8 cellular contexts compared by ENCODE assay signal in the genomic region with DNA sequence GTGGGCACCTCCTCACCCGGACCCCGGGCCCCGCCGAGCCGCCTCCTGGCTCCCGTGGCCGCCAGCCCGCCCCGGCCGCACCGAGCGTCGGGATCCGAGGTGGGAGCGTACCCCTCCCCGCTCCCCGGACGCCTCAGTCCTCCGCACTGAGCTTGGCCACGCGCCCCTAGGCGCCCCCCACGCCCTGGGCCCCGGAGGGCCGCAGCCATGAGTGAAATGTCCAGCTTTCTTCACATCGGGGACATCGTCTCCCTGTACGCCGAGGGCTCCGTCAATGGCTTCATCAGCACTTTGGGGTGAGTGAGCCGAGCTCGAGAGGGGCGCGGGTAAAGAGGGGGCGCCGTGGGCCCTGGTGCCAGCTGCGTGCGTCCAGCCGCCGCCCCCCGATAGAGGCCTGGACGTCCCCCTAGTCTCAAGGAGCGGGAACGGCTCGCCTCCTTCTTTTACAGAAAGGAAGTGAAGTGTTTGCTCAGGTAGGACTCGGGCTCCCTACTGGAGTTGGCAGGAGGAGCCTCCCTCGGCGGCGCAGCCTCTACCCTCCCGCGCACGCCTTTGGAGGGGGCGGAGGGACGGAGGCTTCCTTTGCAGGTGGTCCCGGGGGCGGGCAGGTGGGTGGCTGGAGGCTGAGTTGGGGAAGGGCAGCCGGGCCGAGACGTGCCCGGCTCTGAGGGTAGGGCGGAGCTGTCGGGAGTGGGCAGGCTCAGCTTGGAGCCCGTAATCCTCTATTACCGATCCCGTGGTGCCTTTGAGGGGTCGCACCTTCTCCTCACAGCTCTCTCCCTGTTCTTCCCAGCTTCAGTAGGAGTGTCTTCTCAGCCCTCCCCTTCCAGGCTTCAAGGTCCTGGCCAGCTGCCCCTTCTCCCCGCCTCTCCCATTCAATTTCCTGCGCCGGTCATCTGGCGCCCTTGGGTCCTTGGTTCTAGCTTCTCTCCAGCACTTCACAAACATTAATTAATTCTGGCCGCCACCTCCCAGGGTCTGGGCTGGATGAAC. TPM values are rescaled to one million over a fixed set of nuclear protein-coding genes. Genes with fewer than 3 reads are reported as not detected.
DNase-seq lines count a peak whose midpoint lies in the region; ATAC-seq, FAIRE-seq and TF ChIP-seq lines count a peak whose summit lies in the region.

No MANE protein-coding gene starts in this region.

- H3K9ac ChIP-seq in GM12878 (ENCODE audit: control insufficient read depth, insufficient read depth, low read length) = peak overlapping the region; percentile 96
- peak overlapping the region; percentile 65 to 73 for H3K9ac ChIP-seq in kidney (ENCODE audit: low read length in 2 of 2)

- H3K27ac ChIP-seq in RWPE2 (ENCODE audit: poor library complexity, severe bottlenecking) (peak overlapping the region; percentile 96), GM12878 (ENCODE audit: control insufficient read depth, insufficient read depth) (peak overlapping the region; percentile 88), kidney (ENCODE audit: low read depth in 2 of 2, low read length in 2 of 2) (peak overlapping the region; percentile 69 to 80)

- TF ChIP-seq POLR2A in GM18951 (IDR thresholded peaks at IDR 0.05; ENCODE audit: extremely low read depth, insufficient read depth, insufficient read length) = peak; percentile 64
- peak; percentile 72 for TF ChIP-seq POLR2A in GM12878 (IDR thresholded peaks at IDR 0.05; ENCODE audit: low read depth, low read length)

- H3K79me2 ChIP-seq in GM12878 (ENCODE audit: control insufficient read depth, insufficient read depth, low read length) = peaks cover 45% of the 10 kb centered on the region

- H3K36me3 ChIP-seq in RWPE2 (ENCODE audit: low read depth) = peaks cover 41% of the 10 kb centered on the region
- peaks cover 0 to 2% of the 10 kb centered on the region in 2 experiments; a peak in 2 of 4 replicates for H3K36me3 ChIP-seq in GM12878 (ENCODE audit: control insufficient read depth in 2 of 2, insufficient read depth in 2 of 2, low read length in 1 of 2)
- H3K36me3 ChIP-seq in kidney (ENCODE audit: control insufficient read depth in 1 of 2, insufficient read depth in 2 of 2, low read length in 2 of 2) = no peaks in the 10 kb centered on the region

- peaks cover 13% of the 10 kb centered on the region for H3K4me1 ChIP-seq in RWPE2 (ENCODE audit: insufficient read depth, poor library complexity, severe bottlenecking)
- peaks cover 14% of the 10 kb centered on the region for H3K4me1 ChIP-seq in GM12878 (ENCODE audit: control insufficient read depth, insufficient read depth, low read length)
- peaks cover 2 to 12% of the 10 kb centered on the region in 2 donors for H3K4me1 ChIP-seq in kidney (ENCODE audit: control insufficient read depth in 1 of 2, insufficient read depth in 1 of 2, low read depth in 1 of 2, low read length in 2 of 2)

- FAIRE-seq in GM12878 (lab: Jason Lieb, UNC) = no peak
- no peak for FAIRE-seq in kidney (lab: Jason Lieb, UNC)

- 2% methylated on average over 62 of the region's 71 CpGs for WGBS in GM12878 (ENCODE audit: insufficient coverage, insufficient replicate concordance, low lambda C conversion rate, missing lambda C conversion rate)

- CTCF ChIA-PET in GM12878 (lab: Yijun Ruan, JAX) = interaction anchor here (0.5 to 6.0 kb wide), 13 partner anchors 11 to 405 kb away, joined by 3 to 31 read pairs (median 3); a partner anchor contains a TSS

- SMC1A ChIA-PET in GM12878 (lab: Charles Lee; ENCODE audit: uncharacterized antibody, unreplicated experiment) = interaction anchor here (0.6 to 4.9 kb wide), 8 partner anchors 9 to 705 kb away, joined by 3 to 20 read pairs (median 4); no protein-coding TSS in a partner anchor

- RAD21 ChIA-PET in GM12878 (lab: Charles Lee; ENCODE audit: unreplicated experiment) = interaction anchor here (0.7 to 3.1 kb wide), 14 partner anchors 10 to 304 kb away, joined by 3 to 19 read pairs (median 5); a partner anchor contains a TSS

- TF ChIP-seq RAD21 in GM12878 (IDR thresholded peaks at IDR 0.05; ENCODE audit: insufficient read depth, low read depth, low read length) = no peak

- intact Hi-C loops in GM12878 (cut with micrococcal nuclease; ENCODE audit: unreplicated experiment) = no loop called here
- intact Hi-C loops in kidney (cut with DNase I) = no loop called here

- no peaks in the 10 kb centered on the region for H4K20me1 ChIP-seq in GM12878 (ENCODE audit: control insufficient read depth, insufficient read depth)

- H3K4me2 ChIP-seq in GM12878 (ENCODE audit: control insufficient read depth, insufficient read depth) = peak overlapping the region; percentile 81

- ATAC-seq in HG03378 (IDR thresholded peaks at IDR 0.05; ENCODE audit: unreplicated experiment) (peak; percentile 17), RWPE2 (ENCODE audit: low read depth) (peak; percentile 37), GM12878 (peak; percentile 52), GM19452 (IDR thresholded peaks at IDR 0.05; ENCODE audit: unreplicated experiment) (no peak)

- DNase-seq in ACHN (peak; percentile 52), RWPE2 (ENCODE audit: low spot score) (no peak), GM12878 (ENCODE audit: low read depth, low spot score) (no peak), kidney (peak; percentile 88)
- peak in 2 of 3 donors; percentile 13 to 27 for DNase-seq in stimulated activated CD4-positive, alpha-beta T cell treated with anti-CD3 and anti-CD28 coated beads, TNF-alpha, amount 100 ng/mL, for 48 hours (ENCODE audit: low read depth in 3 of 3)

- BruUV-seq in GM12878 (replicated peaks; lab: Mats Ljungman, UMichigan) = no TSS peak

- no peak for TF ChIP-seq EP300 in GM12878 (IDR thresholded peaks at IDR 0.05; ENCODE audit: borderline replicate concordance in 1 of 2, control insufficient read depth in 1 of 2, low read depth in 2 of 2, low read length in 2 of 2)

- peak overlapping the region; percentile 78 for H2AFZ ChIP-seq in GM12878 (ENCODE audit: control insufficient read depth, low read depth, low read length)

- H3K27me3 ChIP-seq in RWPE2 (ENCODE audit: insufficient read depth, poor library complexity, severe bottlenecking) (no peaks in the 10 kb centered on the region), GM12878 (replicated peaks in 1 of 2; ENCODE audit: control insufficient read depth in 2 of 2, insufficient read depth in 2 of 2, low read length in 1 of 2) (no peaks in the 10 kb centered on the region)

- H3K4me3 ChIP-seq in RWPE2 (ENCODE audit: severe bottlenecking) (peak overlapping the region; percentile 98), GM12878 (peak overlapping the region; percentile 86), kidney (ENCODE audit: low read length in 2 of 2) (peak overlapping the region; percentile 56 to 63)

- POLR2A ChIA-PET in GM12878 (lab: Charles Lee) = interaction anchor here (0.5 to 2.2 kb wide), 18 partner anchors 9 to 90 kb away, joined by 3 to 11 read pairs (median 4); a partner anchor contains a TSS

- in situ Hi-C loops in ACHN (cut with HindIII; ENCODE audit: low pct_ligation_motif_present, low pct_unique_long_range_greater_than_20kb, low sequenced_read_pairs) (no loop called here), GM18951 (cut with MboI; ENCODE audit: low sequenced_read_pairs, unreplicated experiment) (no loop called here), GM12878 (cut with MboI) (no loop called here)

- no peaks in the 10 kb centered on the region for H3K9me3 ChIP-seq in RWPE2 (ENCODE audit: severe bottlenecking)
- H3K9me3 ChIP-seq in GM12878 (replicated peaks; ENCODE audit: control insufficient read depth, insufficient read depth, low read length) = no peaks in the 10 kb centered on the region
- H3K9me3 ChIP-seq in kidney (ENCODE audit: control insufficient read depth in 1 of 2, low read length in 2 of 2) = no peaks in the 10 kb centered on the region

- TF ChIP-seq CTCF in RWPE2 (IDR thresholded peaks at IDR 0.05; ENCODE audit: poor library complexity, severe bottlenecking) = no peak
- TF ChIP-seq CTCF in GM12878 (IDR thresholded peaks at IDR 0.05 in 2 of 3, conservative IDR thresholded peaks at IDR 0.05 in 1 of 3; ENCODE audit: control insufficient read depth in 2 of 3, extremely low read depth in 1 of 3, insufficient read depth in 1 of 3, low read depth in 3 of 3, low read length in 3 of 3) = no peak
- no peak for TF ChIP-seq CTCF in kidney (IDR thresholded peaks at IDR 0.05; ENCODE audit: borderline replicate concordance, extremely low read depth, insufficient read depth)

RNA-seq across cellular contexts. Expression of a gene that starts 0.6 kb away (rescaled TPM):
- total RNA-seq in GM12878 (2013; cell fraction: nucleolus; rRNA removed) = 77.4 and 90.2 TPM in 2 replicates
- 12.7 and 15.4 TPM in 2 replicates for total RNA-seq in GM12878 (2014; rRNA removed)
- 7.6 and 8.3 TPM in 2 replicates for total RNA-seq in GM12878 (2014; rRNA removed; fragmentation: Illumina TruSeq; extraction: Trizol)
- 30.3 and 34.0 TPM in 2 replicates for total RNA-seq in GM12878 (2021)
- polyA plus RNA-seq in GM12878 (2011; ENCODE audit: low read depth) = 7.4 TPM
- polyA plus RNA-seq in GM12878 (2011; rRNA removed) = 7.2 and 15.6 TPM in 2 replicates
- 16.7 and 18.8 TPM in 2 replicates for polyA plus RNA-seq in GM12878 (2011; cell fraction: cytosol; rRNA removed)
- polyA plus RNA-seq in GM12878 (2011; cell fraction: nucleus; rRNA removed) = 202 and 205 TPM in 2 replicates
- polyA plus RNA-seq in GM12878 (2012) = 13.1 and 19.2 TPM in 2 replicates
- 6.7 and 14.6 TPM in 2 replicates for polyA plus RNA-seq in GM12878 (2014; fragmentation: Illumina TruSeq; extraction: Trizol)
- polyA plus RNA-seq in GM12878 (2014; fragmentation: Nextera tagmentation; extraction: Ambion mirVana) = under 1 TPM; 0.32 to 0.44 TPM
- 23.0 and 27.0 TPM in 2 replicates for polyA plus RNA-seq in GM12878 (2014; rRNA removed)
- 1 to 10 TPM; 8.9 to 9.1 TPM for polyA plus RNA-seq in GM12878 (2016; fragmentation: Nextera tagmentation; extraction: Ambion mirVana)
- polyA minus RNA-seq in GM12878 (2011; rRNA and poly(A)+ RNA removed) = 27.9 and 34.0 TPM in 2 replicates
- polyA minus RNA-seq in GM12878 (2011; cell fraction: cytosol; rRNA and poly(A)+ RNA removed) = 12.8 and 14.2 TPM in 2 replicates
- 43.2 and 61.9 TPM in 2 replicates for polyA minus RNA-seq in GM12878 (2011; cell fraction: nucleus; rRNA and poly(A)+ RNA removed)
- 86.3 TPM for total RNA-seq in kidney
- 4.2 TPM for polyA plus RNA-seq in kidney (ENCODE audit: insufficient read depth, low read depth, low replicate concordance)

RNA-seq across cellular contexts. Expression of a gene that starts 41.6 kb away (rescaled TPM):
- total RNA-seq in GM12878 (2013; cell fraction: nucleolus; rRNA removed) = 12.7 and 16.3 TPM in 2 replicates
- total RNA-seq in GM12878 (2014; rRNA removed) (9.3 and 9.4 TPM in 2 replicates), GM12878 (2014; rRNA removed; fragmentation: Illumina TruSeq; extraction: Trizol) (23.9 and 26.6 TPM in 2 replicates), GM12878 (2021) (36.7 and 37.6 TPM in 2 replicates), kidney (22.3 TPM)
- 13.2 TPM for polyA plus RNA-seq in GM12878 (2011; ENCODE audit: low read depth)
- polyA plus RNA-seq in GM12878 (2011; rRNA removed) (18.1 and 31.0 TPM in 2 replicates), GM12878 (2014; fragmentation: Illumina TruSeq; extraction: Trizol) (14.4 and 28.2 TPM in 2 replicates), GM12878 (2014; fragmentation: Nextera tagmentation; extraction: Ambion mirVana) (10 to 100 TPM in 1 of 2 experiments, 1 to 10 TPM in 1; 6.3 to 13.0 TPM), GM12878 (2014; rRNA removed) (38.1 and 44.5 TPM in 2 replicates), GM12878 (2016; fragmentation: Nextera tagmentation; extraction: Ambion mirVana) (10 to 100 TPM; 65.7 to 65.8 TPM), kidney (ENCODE audit: insufficient read depth, low read depth, low replicate concordance) (26.7 TPM)
- 45.3 and 55.6 TPM in 2 replicates for polyA plus RNA-seq in GM12878 (2011; cell fraction: cytosol; rRNA removed)
- 32.2 and 33.3 TPM in 2 replicates for polyA plus RNA-seq in GM12878 (2011; cell fraction: nucleus; rRNA removed)
- polyA plus RNA-seq in GM12878 (2012) = 25.8 and 26.9 TPM in 2 replicates
- polyA minus RNA-seq in GM12878 (2011; rRNA and poly(A)+ RNA removed) = 26.0 and 47.5 TPM in 2 replicates
- polyA minus RNA-seq in GM12878 (2011; cell fraction: cytosol; rRNA and poly(A)+ RNA removed) = 18.6 and 19.3 TPM in 2 replicates
- 8.0 and 12.3 TPM in 2 replicates for polyA minus RNA-seq in GM12878 (2011; cell fraction: nucleus; rRNA and poly(A)+ RNA removed)

Comparison
In these comparisons a context has a peak if more than half of its experiments do, and no peak if none do; other contexts are left out.
1. DNase-seq: peak in ACHN (single experiment), kidney (single experiment) and stimulated activated CD4-positive, alpha-beta T cell treated with anti-CD3 and anti-CD28 coated beads, TNF-alpha, amount 100 ng/mL, for 48 hours (2 of 3); none in RWPE2 (single experiment) and GM12878 (single experiment).
2. Peak in every context shown above with its lines, with median percentiles within 50 percentile points of each other: H3K27ac ChIP-seq and H3K4me3 ChIP-seq.